ENCODE assay signal across 1 cellular context in genomic region chr6:112087136-112087908, GRCh38.
TF ChIP-seq lines count a peak whose summit lies in the region.

Gene FAM229B (plus strand): TSS chr6:112087591. CDS start chr6:112099284, 11,693 bp downstream.
Gene TUBE1 (minus strand): TSS chr6:112087482. CDS start chr6:112087434, 48 bp downstream.

TF ChIP-seq in GM12878, 131 proteins besides CTCF, POLR2A, EP300 and RAD21 (continued from another document and continues in another):
- TF ChIP-seq CEBPZ (IDR thresholded peaks at IDR 0.05; ENCODE audit: low read depth, low read length) (no peak), YY1 (IDR thresholded peaks at IDR 0.05; ENCODE audit: low read depth, low read length) (peak; percentile 80), BCL11A (IDR thresholded peaks at IDR 0.05; ENCODE audit: low read depth, low read length) (no peak), HDAC6 (IDR thresholded peaks at IDR 0.05; ENCODE audit: unreplicated experiment) (no peak), MTA3 (IDR thresholded peaks at IDR 0.05; ENCODE audit: borderline replicate concordance, low read length) (no peak), PRDM15 (CRISPR knock-in tag; IDR thresholded peaks at IDR 0.05) (no peak), SIX5 (IDR thresholded peaks at IDR 0.05; ENCODE audit: low read depth, low read length, severe bottlenecking) (no peak), NKRF (conservative IDR thresholded peaks at IDR 0.05) (peak; percentile 32; the same call in 1 of the 2 replicates), RCOR1 (conservative IDR thresholded peaks at IDR 0.05; ENCODE audit: low read depth, low read length) (no peak), E2F8 (IDR thresholded peaks at IDR 0.05; ENCODE audit: low read depth, partially characterized antibody) (no peak), CHD2 (IDR thresholded peaks at IDR 0.05; ENCODE audit: borderline replicate concordance, low read depth, low read length) (no peak), ELK1 (IDR thresholded peaks at IDR 0.05; ENCODE audit: low read depth, low read length) (no peak), CBX5 (IDR thresholded peaks at IDR 0.05; ENCODE audit: low read depth) (no peak), POLR2AphosphoS5 (IDR thresholded peaks at IDR 0.05; ENCODE audit: low read length) (peak; percentile 75), SMARCA5 (IDR thresholded peaks at IDR 0.05) (no peak), SREBF1 (IDR thresholded peaks at IDR 0.05; ENCODE audit: low read length) (no peak), ZNF207 (IDR thresholded peaks at IDR 0.05; ENCODE audit: borderline replicate concordance) (no peak; the same call in 1 of the 2 replicates), CBFB (IDR thresholded peaks at IDR 0.05; ENCODE audit: low read depth) (0 out of 2 replicates have a peak, but pooled peaks have one; percentile 57), PAX5 (IDR thresholded peaks at IDR 0.05; ENCODE audit: borderline replicate concordance, low read depth, low read length) (peak; percentile 48; the same call in 1 of the 2 replicates), GATAD2B (conservative IDR thresholded peaks at IDR 0.05; ENCODE audit: low read depth) (peak; percentile 67), PAX8 (IDR thresholded peaks at IDR 0.05) (no peak), NBN (IDR thresholded peaks at IDR 0.05) (peak; percentile 49; the same call in 1 of the 2 replicates), USF1 (IDR thresholded peaks at IDR 0.05; ENCODE audit: borderline replicate concordance, extremely low read length, insufficient read depth, low read depth, low read length) (no peak), SP1 (IDR thresholded peaks at IDR 0.05; ENCODE audit: low read depth, low read length) (no peak), JUNB (IDR thresholded peaks at IDR 0.05) (no peak), STAT3 (IDR thresholded peaks at IDR 0.05; ENCODE audit: low read depth, low read length) (no peak), TAF1 (IDR thresholded peaks at IDR 0.05; ENCODE audit: borderline replicate concordance, low read depth, low read length) (no peak; the same call in 1 of the 2 replicates), ATF7 (IDR thresholded peaks at IDR 0.05; ENCODE audit: low read depth) (peak; percentile 81), GABPA (IDR thresholded peaks at IDR 0.05; ENCODE audit: low read depth) (no peak), MTA2 (IDR thresholded peaks at IDR 0.05; ENCODE audit: low read depth) (no peak), RAD51 (IDR thresholded peaks at IDR 0.05) (no peak), ZNF274 (IDR thresholded peaks at IDR 0.05; ENCODE audit: insufficient read depth, insufficient read length) (no peak), TCF7 (IDR thresholded peaks at IDR 0.05; ENCODE audit: borderline replicate concordance) (no peak), RELB (IDR thresholded peaks at IDR 0.05; ENCODE audit: low read depth) (0 out of 2 replicates have a peak, but pooled peaks have one; percentile 22), BHLHE40 (IDR thresholded peaks at IDR 0.05; ENCODE audit: borderline replicate concordance in 1 of 2, low read depth in 2 of 2, low read length in 1 of 2) (peak; percentile 40 to 50; a peak in 2 of 4 replicates), KAT2A (conservative IDR thresholded peaks at IDR 0.05; ENCODE audit: control insufficient read depth, low read depth, low read length) (no peak), PKNOX1 (IDR thresholded peaks at IDR 0.05) (peak; percentile 37), CEBPB (IDR thresholded peaks at IDR 0.05; ENCODE audit: borderline replicate concordance in 1 of 2, low read depth in 2 of 2, low read length in 2 of 2) (no peak), YBX1 (IDR thresholded peaks at IDR 0.05) (no peak), JUND (IDR thresholded peaks at IDR 0.05; ENCODE audit: low read depth, low read length) (no peak), NRF1 (conservative IDR thresholded peaks at IDR 0.05; ENCODE audit: low read depth, low read length) (peak; percentile 44), HSF1 (IDR thresholded peaks at IDR 0.05; ENCODE audit: low read depth, low read length) (no peak), HCFC1 (IDR thresholded peaks at IDR 0.05; ENCODE audit: low read length) (peak; percentile 47; the same call in 1 of the 2 replicates), POLR2AphosphoS2 (IDR thresholded peaks at IDR 0.05; ENCODE audit: low read depth, low read length) (no peak)
